ENCODE assay signal across 23 cellular contexts in the genomic region with DNA sequence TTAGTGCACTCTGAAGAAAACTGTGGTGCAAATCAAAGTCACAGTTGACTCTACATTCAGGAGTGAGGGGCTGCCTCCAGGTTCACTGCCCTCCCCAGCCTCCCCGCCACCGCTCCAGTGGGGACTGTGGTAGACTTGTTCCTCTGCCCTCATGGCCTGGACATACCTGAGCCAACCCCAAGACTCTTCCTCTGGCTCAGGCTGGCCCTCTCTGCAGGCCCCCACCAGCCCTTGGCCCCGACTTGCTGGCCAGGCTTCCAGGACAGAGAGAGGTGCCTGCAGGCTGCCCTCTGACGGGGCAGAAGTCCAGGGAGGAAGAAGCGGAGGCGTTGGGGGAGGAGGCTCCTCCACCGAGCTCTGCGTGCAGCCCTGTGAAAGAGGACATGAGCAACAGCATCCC. TPM values are rescaled to one million over a fixed set of nuclear protein-coding genes. Genes with fewer than 3 reads are reported as not detected.
A peak's percentile ranks its signal among the peaks of the same experiment; 100 is the strongest.
DNase-seq lines count a peak whose midpoint lies in the region; ATAC-seq, FAIRE-seq and TF ChIP-seq lines count a peak whose summit lies in the region.
"Had no signal": no experiment of that assay in that cellular context is flagged by ENCODE, and none has a peak within 500 bp of the region (broad histone marks: within the 10 kb centered on the region; RNA-seq: fewer than 3 reads in every experiment).

No MANE protein-coding gene starts in this region.

- H3K9me3 ChIP-seq in RWPE2 (ENCODE audit: severe bottlenecking) (no peaks in the 10 kb centered on the region), kidney (ENCODE audit: control insufficient read depth in 1 of 2, low read length in 2 of 2) (no peaks in the 10 kb centered on the region), testis (no peaks in the 10 kb centered on the region)
- H3K9me3 ChIP-seq: Caco-2, Peyer's patch had no signal

- DNase-seq in RWPE2 (ENCODE audit: low spot score) (peak; percentile 23), kidney (peak; percentile 53), mesenteric fat pad (ENCODE audit: low spot score) (peak; percentile 82), testis (peak; percentile 9), SIG-M5 treated with dmso at 0.1 percent for 504 hours (lab: John Stamatoyannopoulos, UW; ENCODE audit: unreplicated experiment) (no peak), foreskin keratinocyte (no peak), RKO (ENCODE audit: low spot score) (no peak)
- DNase-seq: CD4-positive, alpha-beta memory T cell; DMS 273 treated with DMSO at 0.1 percent for 48 hours; GOT3; NCI-H1105; NCI-H146; NCI-H2029; NCI-H345; NCI-H524 treated with DMSO at 0.1 percent for 48 hours; NCI-H82; Peyer's patch had no signal

- intact Hi-C loops in kidney (cut with DNase I) (no loop called here), testis (cut with DNase I; ENCODE audit: low total_unique reads) (no loop called here)

- H3K27ac ChIP-seq in RWPE2 (ENCODE audit: poor library complexity, severe bottlenecking) (no peak overlapping the region), kidney (ENCODE audit: low read depth in 2 of 2, low read length in 2 of 2) (peak overlapping the region; percentile 24 to 45), testis (no peak overlapping the region), foreskin keratinocyte (no peak overlapping the region)
- H3K27ac ChIP-seq: Peyer's patch had no signal

- H3K4me3 ChIP-seq in RWPE2 (ENCODE audit: severe bottlenecking) (no peak overlapping the region), kidney (ENCODE audit: low read length in 2 of 2) (no peak overlapping the region), testis (no peak overlapping the region)
- H3K4me3 ChIP-seq: Peyer's patch had no signal

- no peak for FAIRE-seq in kidney (lab: Jason Lieb, UNC)
- FAIRE-seq: G401.6, GM12892 had no signal

- WGBS in testis, 2 donors: 91 to 96% methylated on average over 4 to 8 of the region's 8 CpGs

- TF ChIP-seq CTCF in RWPE2 (IDR thresholded peaks at IDR 0.05; ENCODE audit: poor library complexity, severe bottlenecking): no peak
- no peak for TF ChIP-seq CTCF in kidney (IDR thresholded peaks at IDR 0.05; ENCODE audit: borderline replicate concordance, extremely low read depth, insufficient read depth)
- no peak for TF ChIP-seq CTCF in testis (IDR thresholded peaks at IDR 0.05)
- TF ChIP-seq CTCF in foreskin keratinocyte (conservative IDR thresholded peaks at IDR 0.05): no peak

- H3K27me3 ChIP-seq in RWPE2 (ENCODE audit: insufficient read depth, poor library complexity, severe bottlenecking): peaks cover 9% of the 10 kb centered on the region
- H3K27me3 ChIP-seq in testis: no peaks in the 10 kb centered on the region
- peaks cover 10% of the 10 kb centered on the region for H3K27me3 ChIP-seq in foreskin keratinocyte
- H3K27me3 ChIP-seq: Peyer's patch had no signal

- no peaks in the 10 kb centered on the region for H3K36me3 ChIP-seq in RWPE2 (ENCODE audit: low read depth)
- H3K36me3 ChIP-seq in kidney (ENCODE audit: control insufficient read depth in 1 of 2, insufficient read depth in 2 of 2, low read length in 2 of 2): no peaks in the 10 kb centered on the region
- H3K36me3 ChIP-seq in testis (ENCODE audit: low read depth, missing control alignments): no peaks in the 10 kb centered on the region
- H3K36me3 ChIP-seq: Peyer's patch had no signal

- TF ChIP-seq POLR2A in testis (IDR thresholded peaks at IDR 0.05): no peak

- ATAC-seq in RWPE2 (ENCODE audit: low read depth) (no peak), foreskin keratinocyte (no peak), HG03378 (IDR thresholded peaks at IDR 0.05; ENCODE audit: unreplicated experiment) (no peak)
- ATAC-seq: HCT116, Right ventricle myocardium inferior had no signal

- H3K4me1 ChIP-seq in RWPE2 (ENCODE audit: insufficient read depth, poor library complexity, severe bottlenecking) (no peaks in the 10 kb centered on the region), kidney (ENCODE audit: control insufficient read depth in 1 of 2, insufficient read depth in 1 of 2, low read depth in 1 of 2, low read length in 2 of 2) (peaks cover 0 to 14% of the 10 kb centered on the region in 2 donors), testis (peaks cover 13% of the 10 kb centered on the region), foreskin keratinocyte (no peaks in the 10 kb centered on the region)

- H3K9ac ChIP-seq in kidney (ENCODE audit: low read length in 2 of 2): no peak overlapping the region

RNA-seq across cellular contexts. Expression of a gene that starts 2.7 kb away (rescaled TPM):
- 4.6 TPM for total RNA-seq in kidney
- polyA plus RNA-seq in kidney (ENCODE audit: insufficient read depth, low read depth, low replicate concordance): 12.0 TPM
- total RNA-seq in mesenteric fat pad: 0.87 TPM
- total RNA-seq in testis: 1 to 10 TPM; 5.1 to 7.2 TPM
- polyA plus RNA-seq in testis (ENCODE audit: insufficient read depth, low read depth, low replicate concordance): 2.6 TPM
- total RNA-seq in foreskin keratinocyte: not detected in 2 replicates
- polyA plus RNA-seq in foreskin keratinocyte: 0.06 and 0.07 TPM in 2 replicates

Comparison
In these comparisons a context has a peak if more than half of its experiments do, and no peak if none do; other contexts are left out.
1. DNase-seq: peak in RWPE2 (single experiment), kidney (single experiment), mesenteric fat pad (single experiment) and testis (single experiment); none in SIG-M5 treated with dmso at 0.1 percent for 504 hours (single experiment), foreskin keratinocyte (0 of 2) and RKO (single experiment).
2. H3K27ac ChIP-seq: peak in kidney (2 of 2); none in RWPE2 (single experiment), testis (0 of 2) and foreskin keratinocyte (single experiment).